Comparison of ENCODE assay signal across 24 cellular contexts in genomic region chr2:10764101-10764785, GRCh38. TPM values are rescaled to one million over a fixed set of nuclear protein-coding genes. Genes with fewer than 3 reads are reported as not detected.
"Had no signal": no experiment of that assay in that cellular context is flagged by ENCODE, and none has a peak within 500 bp of the region (broad histone marks: within the 10 kb centered on the region; RNA-seq: fewer than 3 reads in every experiment).

No MANE protein-coding gene starts in this region.

- H3K27ac Mint-ChIP-seq: activated CD4-positive, alpha-beta memory T cell treated with anti-CD3 and anti-CD28 coated beads for 36 hours; activated CD4-positive, alpha-beta T cell treated with anti-CD3 and anti-CD28 coated beads, Interleukin-2, amount 10 ng/mL, durations not matched to agents 24 days and 14 days; activated naive CD4-positive, alpha-beta T cell treated with anti-CD3 and anti-CD28 coated beads, Interleukin-2, amount 50 U/mL, for 24 hours; activated naive CD8-positive, alpha-beta T cell treated with anti-CD3 and anti-CD28 coated beads, Interleukin-2, amount 50 U/mL, for 24 hours; activated T-helper 1 cell treated with anti-CD3 and anti-CD28 coated beads, Interleukin-12 subunit alpha, Interleukin-12 subunit beta, Interleukin-2, Interleukin-4 antibody, amounts not matched to agents 30 ng/mL and 10 ng/mL and 1 ng/mL, durations not matched to agents 14 hours and 24 hours and 36 hours; effector memory CD8-positive, alpha-beta T cell; memory B cell; naive thymus-derived CD8-positive, alpha-beta T cell had no signal

- DNase-seq: activated CD4-positive, alpha-beta memory T cell treated with anti-CD3 and anti-CD28 coated beads for 36 hours; activated CD4-positive, alpha-beta T cell treated with anti-CD3 and anti-CD28 coated beads, Interleukin-2, amount 10 ng/mL, durations not matched to agents 24 days and 14 days; activated CD4-positive, CD25-positive, alpha-beta regulatory T cell treated with anti-CD3 and anti-CD28 coated beads, Interleukin-2, amount 50 U/mL, for 72 hours; activated CD8-positive, alpha-beta memory T cell treated with anti-CD3 and anti-CD28 coated beads, Interleukin-2, amount 50 U/mL, for 4 hours; activated naive CD8-positive, alpha-beta T cell treated with anti-CD3 and anti-CD28 coated beads, Interleukin-2, amount 50 U/mL, for 24 hours; activated T-cell treated with anti-CD3 and anti-CD28 coated beads, Interleukin-2, amount 50 U/mL, for 1 hour; cortex of kidney; effector memory CD8-positive, alpha-beta T cell; foreskin keratinocyte; heart left ventricle; hypothalamus; midbrain; naive thymus-derived CD8-positive, alpha-beta T cell; stimulated activated naive CD4-positive, alpha-beta T cell; T-helper 2 cell; tibial artery; upper lobe of right lung had no signal

- H3K9me3 Mint-ChIP-seq: activated CD4-positive, alpha-beta memory T cell treated with anti-CD3 and anti-CD28 coated beads for 36 hours; activated CD4-positive, alpha-beta T cell treated with anti-CD3 and anti-CD28 coated beads, Interleukin-2, amount 10 ng/mL, durations not matched to agents 24 days and 14 days; activated naive CD4-positive, alpha-beta T cell treated with anti-CD3 and anti-CD28 coated beads, Interleukin-2, amount 50 U/mL, for 24 hours; activated naive CD8-positive, alpha-beta T cell treated with anti-CD3 and anti-CD28 coated beads, Interleukin-2, amount 50 U/mL, for 24 hours; activated T-helper 1 cell treated with anti-CD3 and anti-CD28 coated beads, Interleukin-12 subunit alpha, Interleukin-12 subunit beta, Interleukin-2, Interleukin-4 antibody, amounts not matched to agents 30 ng/mL and 10 ng/mL and 1 ng/mL, durations not matched to agents 14 hours and 24 hours and 36 hours; effector memory CD8-positive, alpha-beta T cell; memory B cell; naive thymus-derived CD8-positive, alpha-beta T cell had no signal

- H3K4me1 ChIP-seq: foreskin keratinocyte, prostate gland, suprapubic skin, tibial artery, upper lobe of right lung had no signal

- H3K4me3 Mint-ChIP-seq: activated CD4-positive, alpha-beta memory T cell treated with anti-CD3 and anti-CD28 coated beads for 36 hours; activated CD4-positive, alpha-beta T cell treated with anti-CD3 and anti-CD28 coated beads, Interleukin-2, amount 10 ng/mL, durations not matched to agents 24 days and 14 days; activated naive CD4-positive, alpha-beta T cell treated with anti-CD3 and anti-CD28 coated beads, Interleukin-2, amount 50 U/mL, for 24 hours; activated naive CD8-positive, alpha-beta T cell treated with anti-CD3 and anti-CD28 coated beads, Interleukin-2, amount 50 U/mL, for 24 hours; activated T-helper 1 cell treated with anti-CD3 and anti-CD28 coated beads, Interleukin-12 subunit alpha, Interleukin-12 subunit beta, Interleukin-2, Interleukin-4 antibody, amounts not matched to agents 30 ng/mL and 10 ng/mL and 1 ng/mL, durations not matched to agents 14 hours and 24 hours and 36 hours; effector memory CD8-positive, alpha-beta T cell; memory B cell; naive thymus-derived CD8-positive, alpha-beta T cell had no signal

- H3K4me1 Mint-ChIP-seq: activated CD4-positive, alpha-beta T cell treated with anti-CD3 and anti-CD28 coated beads, Interleukin-2, amount 10 ng/mL, durations not matched to agents 24 days and 14 days; activated naive CD4-positive, alpha-beta T cell treated with anti-CD3 and anti-CD28 coated beads, Interleukin-2, amount 50 U/mL, for 24 hours; activated naive CD8-positive, alpha-beta T cell treated with anti-CD3 and anti-CD28 coated beads, Interleukin-2, amount 50 U/mL, for 24 hours had no signal

- H3K36me3 Mint-ChIP-seq: activated CD4-positive, alpha-beta memory T cell treated with anti-CD3 and anti-CD28 coated beads for 36 hours; activated naive CD4-positive, alpha-beta T cell treated with anti-CD3 and anti-CD28 coated beads, Interleukin-2, amount 50 U/mL, for 24 hours; memory B cell; naive thymus-derived CD8-positive, alpha-beta T cell had no signal

- H3K27me3 ChIP-seq: foreskin keratinocyte, heart left ventricle, ovary, suprapubic skin, upper lobe of right lung had no signal

- H3K27me3 Mint-ChIP-seq: activated naive CD4-positive, alpha-beta T cell treated with anti-CD3 and anti-CD28 coated beads, Interleukin-2, amount 50 U/mL, for 24 hours had no signal

- H3K36me3 ChIP-seq: heart left ventricle, ovary, prostate gland, suprapubic skin, tibial artery, upper lobe of right lung had no signal

- H3K27ac ChIP-seq: foreskin keratinocyte, heart left ventricle, ovary, prostate gland, suprapubic skin, tibial artery, upper lobe of right lung had no signal

- H3K4me3 ChIP-seq: heart left ventricle, ovary, prostate gland, suprapubic skin, tibial artery, upper lobe of right lung had no signal

- H3K9me3 ChIP-seq: heart left ventricle, ovary, prostate gland, suprapubic skin, tibial artery, upper lobe of right lung had no signal

RNA-seq across cellular contexts. Expression of gene ATP6V1C2, which starts 42.8 kb away (rescaled TPM):
- total RNA-seq: activated CD4-positive, alpha-beta memory T cell treated with anti-CD3 and anti-CD28 coated beads for 36 hours; activated CD4-positive, alpha-beta T cell treated with anti-CD3 and anti-CD28 coated beads, Interleukin-2, amount 10 ng/mL, durations not matched to agents 24 days and 14 days; activated CD8-positive, alpha-beta memory T cell treated with anti-CD3 and anti-CD28 coated beads for 36 hours; upper lobe of right lung had no signal
